20 cellular contexts compared by ENCODE assay signal in the genomic region with DNA sequence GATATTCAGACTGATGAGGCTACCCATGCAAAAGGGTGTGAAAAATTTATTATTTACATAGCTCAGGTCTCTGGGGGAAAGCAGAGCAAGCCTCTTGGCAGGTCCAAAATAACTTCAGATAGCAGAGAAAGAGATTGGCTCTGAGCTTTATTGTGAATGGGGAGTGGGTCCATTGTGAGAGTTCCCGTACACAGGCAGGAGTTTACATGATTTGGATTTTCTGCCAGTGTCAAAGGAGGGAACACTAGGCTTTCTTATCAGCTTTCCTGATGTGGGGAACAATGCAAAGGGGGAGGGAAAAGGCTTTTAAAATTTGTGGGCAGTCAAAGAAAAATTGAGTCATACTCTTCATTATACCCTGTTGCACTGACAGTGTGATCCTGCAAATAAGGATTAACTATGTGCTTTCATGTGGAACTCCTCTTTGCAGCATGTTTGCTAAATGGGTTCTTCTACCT.
DNase-seq lines count a peak whose midpoint lies in the region; ATAC-seq, FAIRE-seq and TF ChIP-seq lines count a peak whose summit lies in the region.
"Had no signal": no experiment of that assay in that cellular context is flagged by ENCODE, and none has a peak within 500 bp of the region (broad histone marks: within the 10 kb centered on the region; RNA-seq: fewer than 3 reads in every experiment).

No MANE protein-coding gene starts in this region.

- no peak overlapping the region for H3K4me3 ChIP-seq in bronchial epithelial cell (ENCODE audit: low read depth, low read length)
- H3K4me3 ChIP-seq in kidney epithelial cell (ENCODE audit: low read depth, low read length): no peak overlapping the region
- H3K4me3 ChIP-seq: HAP-1, SJSA1 had no signal

- H3K27me3 ChIP-seq in bronchial epithelial cell (ENCODE audit: control insufficient read depth, insufficient read depth, low read length) (no peaks in the 10 kb centered on the region), kidney epithelial cell (ENCODE audit: control insufficient read depth, insufficient read depth, low read length) (no peaks in the 10 kb centered on the region)
- H3K27me3 ChIP-seq: SJSA1 had no signal

- peak; percentile 59 for ATAC-seq in HG03432 (IDR thresholded peaks at IDR 0.05; ENCODE audit: unreplicated experiment)
- ATAC-seq: PC-3 had no signal

- H3K36me3 ChIP-seq in bronchial epithelial cell (ENCODE audit: control insufficient read depth, insufficient read depth, low read length) (no peaks in the 10 kb centered on the region), kidney epithelial cell (ENCODE audit: control insufficient read depth, insufficient read depth, low read length) (no peaks in the 10 kb centered on the region)
- H3K36me3 ChIP-seq: HAP-1, SJSA1 had no signal

- DNase-seq in bronchial epithelial cell (ENCODE audit: low read depth) (no peak), kidney epithelial cell (ENCODE audit: low read depth) (peak; percentile 7), retina (peak; percentile 4), NAMALWA (ENCODE audit: low spot score) (no peak), NCI-H2171 treated with DMSO at 0.1 percent for 48 hours (lab: John Stamatoyannopoulos, UW) (no peak), GM19240 (ENCODE audit: insufficient read length, low spot score) (no peak)
- DNase-seq: ACHN, AML-193, COR-L47, EL, MV-4-11, NCI-H1436, NCI-H2029 treated with DMSO at 0.1 percent for 48 hours, NCI-H510A treated with DMSO at 0.1 percent for 48 hours, NCI-H82, PC-3 had no signal

- peak; percentile 23 for FAIRE-seq in bronchial epithelial cell (lab: Jason Lieb, UNC)
- FAIRE-seq: HTR-8/SVneo had no signal

- no peak for TF ChIP-seq CTCF in bronchial epithelial cell (IDR thresholded peaks at IDR 0.05; ENCODE audit: insufficient read depth, low read length, severe bottlenecking)
- TF ChIP-seq CTCF in kidney epithelial cell (IDR thresholded peaks at IDR 0.05; ENCODE audit: insufficient read depth, low read length, poor library complexity, severe bottlenecking): no peak

Comparison
In these comparisons a context has a peak if more than half of its experiments do, and no peak if none do; other contexts are left out.
1. DNase-seq: peak in kidney epithelial cell (single experiment) and retina (single experiment); none in bronchial epithelial cell (single experiment), NAMALWA (single experiment), NCI-H2171 treated with DMSO at 0.1 percent for 48 hours (single experiment) and GM19240 (single experiment).